8 cellular contexts compared by ENCODE assay signal in the genomic region with DNA sequence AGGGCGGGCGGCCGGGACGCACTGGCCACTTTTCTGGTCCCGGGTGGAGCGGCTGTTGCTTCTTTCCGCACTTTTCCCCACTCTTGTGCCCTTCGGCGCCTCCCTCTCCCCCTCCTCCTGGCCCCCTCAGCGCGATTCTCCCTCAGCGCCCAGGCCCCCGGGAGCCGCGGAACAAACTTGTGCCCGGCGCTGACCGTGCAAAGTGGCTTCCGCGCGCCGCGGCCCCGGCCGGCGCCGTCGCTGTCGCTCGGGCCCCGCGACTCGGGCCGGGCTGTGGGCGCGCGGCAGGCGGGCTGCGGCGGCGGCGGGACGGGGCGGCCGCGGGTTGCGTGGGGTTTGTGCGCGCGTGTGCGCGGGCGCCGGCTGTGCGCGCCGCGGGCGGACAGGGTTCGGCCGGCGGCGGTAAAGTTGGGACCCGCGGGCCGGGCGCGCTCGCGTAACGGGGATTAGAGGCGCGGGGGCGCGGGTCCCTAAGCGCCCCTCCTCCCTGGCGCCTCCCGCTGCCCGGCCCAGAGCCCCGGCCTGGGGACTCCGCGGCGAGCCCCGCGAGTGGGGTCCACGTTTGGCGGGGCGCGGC. TPM values are rescaled to one million over a fixed set of nuclear protein-coding genes. Genes with fewer than 3 reads are reported as not detected.
DNase-seq lines count a peak whose midpoint lies in the region; ATAC-seq, FAIRE-seq and TF ChIP-seq lines count a peak whose summit lies in the region.

No MANE protein-coding gene starts in this region.

- TF ChIP-seq RAD21 in HepG2 (CRISPR knock-in tag; IDR thresholded peaks at IDR 0.05): no peak

- TF ChIP-seq EP300 in HepG2 (IDR thresholded peaks at IDR 0.05; ENCODE audit: low read depth in 2 of 2, low read length in 2 of 2) (no peak), HepG2 (CRISPR knock-in tag; IDR thresholded peaks at IDR 0.05; ENCODE audit: borderline replicate concordance) (no peak)

- peak overlapping the region; percentile 85 for H3K9ac ChIP-seq in HepG2 (ENCODE audit: insufficient read depth, low read depth, low read length)

- in situ Hi-C loops in HepG2 (cut with HindIII; ENCODE audit: extremely low pct_ligation_motif_present, low pct_unique_long_range_greater_than_20kb): no loop called here

- POLR2A ChIA-PET in MCF 10A (lab: Yijun Ruan, JAX) (no interaction called here), HepG2 (lab: Yijun Ruan, JAX) (no interaction called here)

- no peak for TF ChIP-seq POLR2A in HepG2 (IDR thresholded peaks at IDR 0.05; ENCODE audit: insufficient read depth in 1 of 2, low read depth in 2 of 2, low read length in 2 of 2)
- TF ChIP-seq POLR2A in testis (IDR thresholded peaks at IDR 0.05): no peak
- no peak for TF ChIP-seq POLR2A in GM12892 (IDR thresholded peaks at IDR 0.05; ENCODE audit: low read depth, low read length)

- DNase-seq in CD1c-positive myeloid dendritic cell (ENCODE audit: extremely low spot score): peak; percentile 24
- no peak for DNase-seq in LNCaP clone FGC (ENCODE audit: low read depth)
- DNase-seq in MCF 10A (ENCODE audit: unreplicated experiment): no peak
- no peak for DNase-seq in HepG2 (ENCODE audit: low spot score)
- DNase-seq in testis: no peak
- no peak for DNase-seq in GM12892 (ENCODE audit: insufficient read length)

- no peak overlapping the region for H2AFZ ChIP-seq in HepG2 (ENCODE audit: low read length)

- H3K27ac ChIP-seq in HepG2 (ENCODE audit: extremely low read length, insufficient read depth, low read length): peak overlapping the region; percentile 94
- peak overlapping the region; percentile 96 to 97 for H3K27ac ChIP-seq in testis

- H3K9me3 Mint-ChIP-seq in MCF 10A (ENCODE audit: unreplicated experiment): no peaks in the 10 kb centered on the region

- CTCF ChIA-PET in MCF 10A (lab: Yijun Ruan, JAX): interaction anchor here (0.6 kb wide), 1 partner anchor 1310 kb away, joined by 4 read pairs; no protein-coding TSS in a partner anchor
- CTCF ChIA-PET in HepG2 (lab: Yijun Ruan, JAX; ENCODE audit: low intra/inter-chr PET ratio, low total read pairs): no interaction called here

- TF ChIP-seq CTCF in LNCaP clone FGC (IDR thresholded peaks at IDR 0.05; ENCODE audit: control insufficient read depth, extremely low read depth, insufficient read depth): no peak
- no peak for TF ChIP-seq CTCF in MCF 10A (IDR thresholded peaks at IDR 0.05; ENCODE audit: unreplicated experiment)
- no peak; the same call in 1 of the 2 replicates for TF ChIP-seq CTCF in HepG2 (CRISPR knock-in tag; IDR thresholded peaks at IDR 0.05)
- TF ChIP-seq CTCF in testis (IDR thresholded peaks at IDR 0.05): no peak

- intact Hi-C loops in MCF 10A (cut with micrococcal nuclease): loop anchor here (1.0 to 5.0 kb wide), 5 partner anchors 173 to 537 kb away; partner anchors contain the start of gene ZNF438
- intact Hi-C loops in HepG2 (cut with micrococcal nuclease; ENCODE audit: unreplicated experiment): loop anchor here (2.0 to 5.0 kb wide), 2 partner anchors 83 to 149 kb away; no protein-coding TSS in a partner anchor
- intact Hi-C loops in testis (cut with DNase I; ENCODE audit: low total_unique reads): no loop called here

- ATAC-seq in GM21390 (IDR thresholded peaks at IDR 0.05; ENCODE audit: unreplicated experiment) (peak; percentile 4), HepG2 (peak; percentile 20), GM18873 (IDR thresholded peaks at IDR 0.05; ENCODE audit: low FRiP score, unreplicated experiment) (no peak)

- no peaks in the 10 kb centered on the region for H3K27me3 Mint-ChIP-seq in MCF 10A (ENCODE audit: insufficient read depth, unreplicated experiment)

- H3K27ac Mint-ChIP-seq in MCF 10A (ENCODE audit: low read depth, unreplicated experiment): peak overlapping the region; percentile 88

- H3K27me3 ChIP-seq in HepG2 (ENCODE audit: control insufficient read depth in 1 of 2, insufficient read depth in 2 of 2, low read length in 2 of 2) (no peaks in the 10 kb centered on the region; a peak in 1 of 5 replicates), testis (no peaks in the 10 kb centered on the region)

- H3K4me1 Mint-ChIP-seq in MCF 10A (ENCODE audit: insufficient read depth, unreplicated experiment): peaks cover 27% of the 10 kb centered on the region

- 0% methylated on average over 8 of the region's 89 CpGs for WGBS in HepG2 (ENCODE audit: low lambda C conversion rate)
- 0% methylated on average over 24 to 37 of the region's 89 CpGs for WGBS in testis, 2 donors

- H3K36me3 Mint-ChIP-seq in MCF 10A (ENCODE audit: insufficient read depth, unreplicated experiment): no peaks in the 10 kb centered on the region

- BruUV-seq in MCF 10A (replicated peaks; lab: Mats Ljungman, UMichigan) (no TSS peak), HepG2 (replicated peaks; lab: Mats Ljungman, UMichigan) (no TSS peak)

- peak overlapping the region; percentile 78; the same call in 1 of the 2 replicates for H3K4me2 ChIP-seq in HepG2 (ENCODE audit: low read depth, low read length)

- H3K4me3 Mint-ChIP-seq in MCF 10A (ENCODE audit: unreplicated experiment): peak overlapping the region; percentile 86

- H3K79me2 ChIP-seq in HepG2 (ENCODE audit: insufficient read depth, low read length): peaks cover 44% of the 10 kb centered on the region

- no peaks in the 10 kb centered on the region for H3K9me3 ChIP-seq in HepG2 (ENCODE audit: low read length)
- H3K9me3 ChIP-seq in testis: no peaks in the 10 kb centered on the region

- H3K4me3 ChIP-seq in LNCaP clone FGC (ENCODE audit: low read depth, low read length) (peak overlapping the region; percentile 77), HepG2 (replicated peaks in 1 of 3; ENCODE audit: insufficient read depth in 1 of 3, low read depth in 2 of 3, low read length in 3 of 3) (peak overlapping the region; percentile 97), testis (peak overlapping the region; percentile 92 to 99)

- H3K4me1 ChIP-seq in HepG2 (ENCODE audit: insufficient read depth, low read length) (peaks cover 28% of the 10 kb centered on the region), testis (no peaks in the 10 kb centered on the region)

- H3K36me3 ChIP-seq in HepG2 (replicated peaks in 1 of 2; ENCODE audit: control insufficient read depth in 1 of 2, insufficient read depth in 2 of 2, low read length in 2 of 2): no peaks in the 10 kb centered on the region
- no peaks in the 10 kb centered on the region for H3K36me3 ChIP-seq in testis (ENCODE audit: low read depth, missing control alignments)

- FAIRE-seq in HepG2 (lab: Jason Lieb, UNC) (no peak), GM12892 (lab: Jason Lieb, UNC) (no peak)

- H4K20me1 ChIP-seq in HepG2 (ENCODE audit: insufficient read depth, low read length): peaks cover 13% of the 10 kb centered on the region

TF ChIP-seq in HepG2, 621 proteins besides CTCF, POLR2A, EP300 and RAD21 (continues in another document):
- TF ChIP-seq, protein P1, sequence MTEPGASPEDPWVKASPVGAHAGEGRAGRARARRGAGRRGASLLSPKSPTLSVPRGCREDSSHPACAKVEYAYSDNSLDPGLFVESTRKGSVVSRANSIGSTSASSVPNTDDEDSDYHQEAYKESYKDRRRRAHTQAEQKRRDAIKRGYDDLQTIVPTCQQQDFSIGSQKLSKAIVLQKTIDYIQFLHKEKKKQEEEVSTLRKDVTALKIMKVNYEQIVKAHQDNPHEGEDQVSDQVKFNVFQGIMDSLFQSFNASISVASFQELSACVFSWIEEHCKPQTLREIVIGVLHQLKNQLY (CRISPR knock-in tag; IDR thresholded peaks at IDR 0.05): no peak
- TF ChIP-seq ZFP1 (CRISPR knock-in tag; IDR thresholded peaks at IDR 0.05) (no peak), SIN3A (IDR thresholded peaks at IDR 0.05; ENCODE audit: borderline replicate concordance, low read depth, low read length) (0 out of 2 replicates have a peak, but pooled peaks have one; percentile 8), PREB (CRISPR knock-in tag; IDR thresholded peaks at IDR 0.05) (no peak), ARID2 (CRISPR knock-in tag; IDR thresholded peaks at IDR 0.05; ENCODE audit: borderline replicate concordance) (no peak), HNRNPH1 (optimal IDR thresholded peaks at IDR 0.05; ENCODE audit: low read depth, low read length) (no peak), ZNF782 (CRISPR knock-in tag; IDR thresholded peaks at IDR 0.05; ENCODE audit: borderline replicate concordance) (no peak)

RNA-seq across cellular contexts. Expression of gene ZEB1, which starts 0.7 kb away (rescaled TPM):
- total RNA-seq in MCF 10A (2022) (15.1 and 20.6 TPM in 2 replicates), HepG2 (2016; rRNA removed; fragmentation: Illumina TruSeq; extraction: Trizol) (18.0 and 24.7 TPM in 2 replicates), testis (10 to 100 TPM; 26.3 to 35.9 TPM)
- total RNA-seq in HepG2 (2016; cell fraction: cytosol; rRNA removed; fragmentation: Illumina TruSeq; extraction: Trizol; ENCODE audit: low read depth): 73.2 and 85.5 TPM in 2 replicates
- total RNA-seq in HepG2 (2016; cell fraction: insoluble cytoplasmic fraction; rRNA removed; fragmentation: Illumina TruSeq; extraction: Trizol): 16.1 and 19.9 TPM in 2 replicates
- total RNA-seq in HepG2 (2016; cell fraction: membrane; rRNA removed; fragmentation: Illumina TruSeq; extraction: Trizol): 20.1 and 23.3 TPM in 2 replicates
- 34.1 and 37.0 TPM in 2 replicates for total RNA-seq in HepG2 (2016; cell fraction: nucleus; rRNA removed; fragmentation: Illumina TruSeq; extraction: Trizol)
- polyA plus RNA-seq in HepG2 (2011; rRNA removed) (8.3 and 9.6 TPM in 2 replicates), testis (ENCODE audit: insufficient read depth, low read depth, low replicate concordance) (22.2 TPM)
- 3.6 and 5.9 TPM in 2 replicates for polyA plus RNA-seq in HepG2 (2011; cell fraction: cytosol; rRNA removed)
- polyA plus RNA-seq in HepG2 (2011; cell fraction: nucleus; rRNA removed): 7.5 and 8.9 TPM in 2 replicates
- 10.1 and 15.2 TPM in 2 replicates for polyA plus RNA-seq in HepG2 (2012)
- polyA plus RNA-seq in HepG2 (2016; cell fraction: cytosol; fragmentation: Illumina TruSeq; extraction: Trizol; ENCODE audit: low read depth): 0.21 and 0.23 TPM in 2 replicates
- polyA plus RNA-seq in HepG2 (2016; cell fraction: insoluble cytoplasmic fraction; fragmentation: Illumina TruSeq; extraction: Trizol; ENCODE audit: low read depth): 9.3 and 9.7 TPM in 2 replicates
- 0.95 and 1.2 TPM in 2 replicates for polyA plus RNA-seq in HepG2 (2016; cell fraction: membrane; fragmentation: Illumina TruSeq; extraction: Trizol; ENCODE audit: low read depth)
- 12.4 and 14.4 TPM in 2 replicates for polyA plus RNA-seq in HepG2 (2016; cell fraction: nucleus; fragmentation: Illumina TruSeq; extraction: Trizol; ENCODE audit: insufficient read depth, low read depth)
- 12.9 and 14.6 TPM in 2 replicates for polyA minus RNA-seq in HepG2 (2011; rRNA and poly(A)+ RNA removed; ENCODE audit: low replicate concordance)
- 15.5 and 18.0 TPM in 2 replicates for polyA minus RNA-seq in HepG2 (2011; cell fraction: cytosol; rRNA and poly(A)+ RNA removed)
- 102 and 117 TPM in 2 replicates for polyA minus RNA-seq in HepG2 (2011; cell fraction: nucleus; rRNA and poly(A)+ RNA removed)
- polyA plus RNA-seq in GM12892 (2012; ENCODE audit: missing spikeins): 19.9 TPM
